ENCODE assay signal across 1 cellular context in the genomic region with DNA sequence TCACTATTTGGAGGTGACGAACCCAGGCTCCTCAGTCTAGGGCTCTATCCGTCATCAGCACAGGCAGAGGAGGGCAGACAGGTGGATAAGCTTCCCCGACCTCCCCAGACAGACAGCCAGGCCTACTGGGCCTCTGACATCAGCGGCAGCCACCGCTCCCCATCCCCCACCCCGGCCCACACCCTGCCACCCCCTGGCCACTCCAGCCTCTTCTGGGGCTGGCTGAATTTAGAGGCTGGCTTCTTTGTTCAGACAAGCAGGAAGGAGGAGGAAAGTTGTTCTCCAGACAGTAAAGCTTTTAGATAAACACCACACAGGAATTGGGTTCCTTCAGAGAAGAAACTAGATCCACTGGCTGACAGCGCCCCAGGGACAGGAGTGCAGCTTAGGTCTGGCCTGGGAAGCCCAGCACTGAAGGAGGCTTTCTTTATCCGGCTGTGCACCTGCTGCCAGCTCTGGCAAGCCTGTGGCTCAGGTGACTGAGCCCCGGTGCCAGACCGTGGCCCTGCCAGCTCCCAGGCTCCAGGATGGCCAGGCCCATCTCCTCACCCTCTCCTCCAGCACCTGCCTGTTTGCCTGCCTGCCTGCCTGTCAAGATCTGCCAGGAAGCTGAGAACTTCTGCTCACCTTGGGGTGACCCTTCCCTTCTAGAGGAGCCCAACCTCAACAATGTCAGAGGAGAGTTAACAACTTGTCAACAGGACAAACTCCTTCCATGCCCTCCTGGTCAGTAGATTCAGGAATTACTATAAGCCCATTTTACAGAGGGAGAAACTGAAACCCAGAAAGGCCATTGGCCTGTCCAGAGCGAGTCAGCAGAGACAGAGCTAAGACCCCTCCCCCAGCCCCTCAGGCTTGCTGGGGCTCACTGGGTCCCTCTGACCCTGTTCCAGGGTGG.
TF ChIP-seq lines count a peak whose summit lies in the region.

No MANE protein-coding gene starts in this region.

TF ChIP-seq in GM23338, 12 proteins besides CTCF, POLR2A, EP300 and RAD21 (continued from another document):
- TF ChIP-seq, protein P1, sequence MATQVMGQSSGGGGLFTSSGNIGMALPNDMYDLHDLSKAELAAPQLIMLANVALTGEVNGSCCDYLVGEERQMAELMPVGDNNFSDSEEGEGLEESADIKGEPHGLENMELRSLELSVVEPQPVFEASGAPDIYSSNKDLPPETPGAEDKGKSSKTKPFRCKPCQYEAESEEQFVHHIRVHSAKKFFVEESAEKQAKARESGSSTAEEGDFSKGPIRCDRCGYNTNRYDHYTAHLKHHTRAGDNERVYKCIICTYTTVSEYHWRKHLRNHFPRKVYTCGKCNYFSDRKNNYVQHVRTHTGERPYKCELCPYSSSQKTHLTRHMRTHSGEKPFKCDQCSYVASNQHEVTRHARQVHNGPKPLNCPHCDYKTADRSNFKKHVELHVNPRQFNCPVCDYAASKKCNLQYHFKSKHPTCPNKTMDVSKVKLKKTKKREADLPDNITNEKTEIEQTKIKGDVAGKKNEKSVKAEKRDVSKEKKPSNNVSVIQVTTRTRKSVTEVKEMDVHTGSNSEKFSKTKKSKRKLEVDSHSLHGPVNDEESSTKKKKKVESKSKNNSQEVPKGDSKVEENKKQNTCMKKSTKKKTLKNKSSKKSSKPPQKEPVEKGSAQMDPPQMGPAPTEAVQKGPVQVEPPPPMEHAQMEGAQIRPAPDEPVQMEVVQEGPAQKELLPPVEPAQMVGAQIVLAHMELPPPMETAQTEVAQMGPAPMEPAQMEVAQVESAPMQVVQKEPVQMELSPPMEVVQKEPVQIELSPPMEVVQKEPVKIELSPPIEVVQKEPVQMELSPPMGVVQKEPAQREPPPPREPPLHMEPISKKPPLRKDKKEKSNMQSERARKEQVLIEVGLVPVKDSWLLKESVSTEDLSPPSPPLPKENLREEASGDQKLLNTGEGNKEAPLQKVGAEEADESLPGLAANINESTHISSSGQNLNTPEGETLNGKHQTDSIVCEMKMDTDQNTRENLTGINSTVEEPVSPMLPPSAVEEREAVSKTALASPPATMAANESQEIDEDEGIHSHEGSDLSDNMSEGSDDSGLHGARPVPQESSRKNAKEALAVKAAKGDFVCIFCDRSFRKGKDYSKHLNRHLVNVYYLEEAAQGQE (IDR thresholded peaks at IDR 0.05; ENCODE audit: unreplicated experiment) = no peak
- no peak for TF ChIP-seq POLR2AphosphoS5 (IDR thresholded peaks at IDR 0.05; ENCODE audit: low read depth)
- no peak for TF ChIP-seq JUNB (IDR thresholded peaks at IDR 0.05; ENCODE audit: unreplicated experiment)
- TF ChIP-seq EZH2phosphoT487 (IDR thresholded peaks at IDR 0.05; ENCODE audit: unreplicated experiment) = no peak
- TF ChIP-seq, protein P2, sequence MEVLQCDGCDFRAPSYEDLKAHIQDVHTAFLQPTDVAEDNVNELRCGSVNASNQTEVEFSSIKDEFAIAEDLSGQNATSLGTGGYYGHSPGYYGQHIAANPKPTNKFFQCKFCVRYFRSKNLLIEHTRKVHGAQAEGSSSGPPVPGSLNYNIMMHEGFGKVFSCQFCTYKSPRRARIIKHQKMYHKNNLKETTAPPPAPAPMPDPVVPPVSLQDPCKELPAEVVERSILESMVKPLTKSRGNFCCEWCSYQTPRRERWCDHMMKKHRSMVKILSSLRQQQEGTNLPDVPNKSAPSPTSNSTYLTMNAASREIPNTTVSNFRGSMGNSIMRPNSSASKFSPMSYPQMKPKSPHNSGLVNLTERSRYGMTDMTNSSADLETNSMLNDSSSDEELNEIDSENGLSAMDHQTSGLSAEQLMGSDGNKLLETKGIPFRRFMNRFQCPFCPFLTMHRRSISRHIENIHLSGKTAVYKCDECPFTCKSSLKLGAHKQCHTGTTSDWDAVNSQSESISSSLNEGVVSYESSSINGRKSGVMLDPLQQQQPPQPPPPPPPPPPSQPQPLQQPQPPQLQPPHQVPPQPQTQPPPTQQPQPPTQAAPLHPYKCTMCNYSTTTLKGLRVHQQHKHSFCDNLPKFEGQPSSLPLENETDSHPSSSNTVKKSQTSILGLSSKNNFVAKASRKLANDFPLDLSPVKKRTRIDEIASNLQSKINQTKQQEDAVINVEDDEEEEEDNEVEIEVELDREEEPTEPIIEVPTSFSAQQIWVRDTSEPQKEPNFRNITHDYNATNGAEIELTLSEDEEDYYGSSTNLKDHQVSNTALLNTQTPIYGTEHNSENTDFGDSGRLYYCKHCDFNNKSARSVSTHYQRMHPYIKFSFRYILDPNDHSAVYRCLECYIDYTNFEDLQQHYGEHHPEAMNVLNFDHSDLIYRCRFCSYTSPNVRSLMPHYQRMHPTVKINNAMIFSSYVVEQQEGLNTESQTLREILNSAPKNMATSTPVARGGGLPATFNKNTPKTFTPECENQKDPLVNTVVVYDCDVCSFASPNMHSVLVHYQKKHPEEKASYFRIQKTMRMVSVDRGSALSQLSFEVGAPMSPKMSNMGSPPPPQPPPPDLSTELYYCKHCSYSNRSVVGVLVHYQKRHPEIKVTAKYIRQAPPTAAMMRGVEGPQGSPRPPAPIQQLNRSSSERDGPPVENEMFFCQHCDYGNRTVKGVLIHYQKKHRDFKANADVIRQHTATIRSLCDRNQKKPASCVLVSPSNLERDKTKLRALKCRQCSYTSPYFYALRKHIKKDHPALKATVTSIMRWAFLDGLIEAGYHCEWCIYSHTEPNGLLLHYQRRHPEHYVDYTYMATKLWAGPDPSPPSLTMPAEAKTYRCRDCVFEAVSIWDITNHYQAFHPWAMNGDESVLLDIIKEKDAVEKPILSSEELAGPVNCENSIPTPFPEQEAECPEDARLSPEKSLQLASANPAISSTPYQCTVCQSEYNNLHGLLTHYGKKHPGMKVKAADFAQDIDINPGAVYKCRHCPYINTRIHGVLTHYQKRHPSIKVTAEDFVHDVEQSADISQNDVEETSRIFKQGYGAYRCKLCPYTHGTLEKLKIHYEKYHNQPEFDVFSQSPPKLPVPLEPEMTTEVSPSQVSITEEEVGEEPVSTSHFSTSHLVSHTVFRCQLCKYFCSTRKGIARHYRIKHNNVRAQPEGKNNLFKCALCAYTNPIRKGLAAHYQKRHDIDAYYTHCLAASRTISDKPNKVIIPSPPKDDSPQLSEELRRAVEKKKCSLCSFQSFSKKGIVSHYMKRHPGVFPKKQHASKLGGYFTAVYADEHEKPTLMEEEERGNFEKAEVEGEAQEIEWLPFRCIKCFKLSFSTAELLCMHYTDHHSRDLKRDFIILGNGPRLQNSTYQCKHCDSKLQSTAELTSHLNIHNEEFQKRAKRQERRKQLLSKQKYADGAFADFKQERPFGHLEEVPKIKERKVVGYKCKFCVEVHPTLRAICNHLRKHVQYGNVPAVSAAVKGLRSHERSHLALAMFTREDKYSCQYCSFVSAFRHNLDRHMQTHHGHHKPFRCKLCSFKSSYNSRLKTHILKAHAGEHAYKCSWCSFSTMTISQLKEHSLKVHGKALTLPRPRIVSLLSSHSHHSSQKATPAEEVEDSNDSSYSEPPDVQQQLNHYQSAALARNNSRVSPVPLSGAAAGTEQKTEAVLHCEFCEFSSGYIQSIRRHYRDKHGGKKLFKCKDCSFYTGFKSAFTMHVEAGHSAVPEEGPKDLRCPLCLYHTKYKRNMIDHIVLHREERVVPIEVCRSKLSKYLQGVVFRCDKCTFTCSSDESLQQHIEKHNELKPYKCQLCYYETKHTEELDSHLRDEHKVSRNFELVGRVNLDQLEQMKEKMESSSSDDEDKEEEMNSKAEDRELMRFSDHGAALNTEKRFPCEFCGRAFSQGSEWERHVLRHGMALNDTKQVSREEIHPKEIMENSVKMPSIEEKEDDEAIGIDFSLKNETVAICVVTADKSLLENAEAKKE (CRISPR knock-in tag; IDR thresholded peaks at IDR 0.05) = no peak
